1 cellular context compared by ENCODE assay signal in the genomic region with DNA sequence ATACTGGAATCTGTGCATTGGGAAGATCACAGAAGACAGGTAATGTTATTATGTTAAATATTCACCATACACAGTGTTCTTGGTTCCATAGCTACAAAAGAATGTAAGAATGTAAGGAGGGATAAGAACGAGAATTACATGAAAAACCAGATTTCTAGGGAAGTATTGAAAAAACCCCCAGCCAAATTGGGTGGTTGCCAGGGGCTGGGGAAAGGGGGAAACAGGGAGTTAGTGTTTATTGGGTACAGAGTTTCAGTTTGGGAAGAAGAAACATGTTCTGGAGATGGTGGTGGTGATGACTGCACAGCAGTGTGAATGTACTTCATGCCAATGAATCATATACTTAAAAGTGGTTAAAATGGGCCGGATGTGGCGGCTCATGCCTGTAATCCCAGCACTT.
TF ChIP-seq lines count a peak whose summit lies in the region.

No MANE protein-coding gene starts in this region.

TF ChIP-seq in IMR-90, 13 proteins besides CTCF, POLR2A, EP300 and RAD21:
- no peak for TF ChIP-seq SMC3 (IDR thresholded peaks at IDR 0.05; ENCODE audit: low read depth, low read length)
- TF ChIP-seq CEBPB (IDR thresholded peaks at IDR 0.05; ENCODE audit: low read depth, low read length): no peak
- TF ChIP-seq, protein P1, sequence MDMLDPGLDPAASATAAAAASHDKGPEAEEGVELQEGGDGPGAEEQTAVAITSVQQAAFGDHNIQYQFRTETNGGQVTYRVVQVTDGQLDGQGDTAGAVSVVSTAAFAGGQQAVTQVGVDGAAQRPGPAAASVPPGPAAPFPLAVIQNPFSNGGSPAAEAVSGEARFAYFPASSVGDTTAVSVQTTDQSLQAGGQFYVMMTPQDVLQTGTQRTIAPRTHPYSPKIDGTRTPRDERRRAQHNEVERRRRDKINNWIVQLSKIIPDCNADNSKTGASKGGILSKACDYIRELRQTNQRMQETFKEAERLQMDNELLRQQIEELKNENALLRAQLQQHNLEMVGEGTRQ (IDR thresholded peaks at IDR 0.05; ENCODE audit: low read depth, low read length): no peak
- TF ChIP-seq, protein P2, sequence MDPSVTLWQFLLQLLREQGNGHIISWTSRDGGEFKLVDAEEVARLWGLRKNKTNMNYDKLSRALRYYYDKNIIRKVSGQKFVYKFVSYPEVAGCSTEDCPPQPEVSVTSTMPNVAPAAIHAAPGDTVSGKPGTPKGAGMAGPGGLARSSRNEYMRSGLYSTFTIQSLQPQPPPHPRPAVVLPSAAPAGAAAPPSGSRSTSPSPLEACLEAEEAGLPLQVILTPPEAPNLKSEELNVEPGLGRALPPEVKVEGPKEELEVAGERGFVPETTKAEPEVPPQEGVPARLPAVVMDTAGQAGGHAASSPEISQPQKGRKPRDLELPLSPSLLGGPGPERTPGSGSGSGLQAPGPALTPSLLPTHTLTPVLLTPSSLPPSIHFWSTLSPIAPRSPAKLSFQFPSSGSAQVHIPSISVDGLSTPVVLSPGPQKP (IDR thresholded peaks at IDR 0.05; ENCODE audit: borderline replicate concordance, low read depth, low read length): no peak
- no peak for TF ChIP-seq MAFK (IDR thresholded peaks at IDR 0.05; ENCODE audit: low read depth, low read length)
- no peak for TF ChIP-seq BHLHE40 (IDR thresholded peaks at IDR 0.05; ENCODE audit: low read depth, low read length)
- no peak for TF ChIP-seq FOS (IDR thresholded peaks at IDR 0.05; ENCODE audit: low read depth, low read length)
- no peak for TF ChIP-seq MXI1 (IDR thresholded peaks at IDR 0.05; ENCODE audit: borderline replicate concordance, low read depth, low read length)
- TF ChIP-seq MAZ (IDR thresholded peaks at IDR 0.05; ENCODE audit: borderline replicate concordance, low read depth, low read length): no peak
- TF ChIP-seq RCOR1 (IDR thresholded peaks at IDR 0.05; ENCODE audit: insufficient replicate concordance, low read length): no peak
- no peak for TF ChIP-seq CHD1 (IDR thresholded peaks at IDR 0.05; ENCODE audit: low read depth, low read length)
- TF ChIP-seq NFE2L2 (IDR thresholded peaks at IDR 0.05; ENCODE audit: low read depth, low read length): no peak
- no peak for TF ChIP-seq RFX5 (IDR thresholded peaks at IDR 0.05; ENCODE audit: low read depth, low read length)
